In the genomic region with DNA sequence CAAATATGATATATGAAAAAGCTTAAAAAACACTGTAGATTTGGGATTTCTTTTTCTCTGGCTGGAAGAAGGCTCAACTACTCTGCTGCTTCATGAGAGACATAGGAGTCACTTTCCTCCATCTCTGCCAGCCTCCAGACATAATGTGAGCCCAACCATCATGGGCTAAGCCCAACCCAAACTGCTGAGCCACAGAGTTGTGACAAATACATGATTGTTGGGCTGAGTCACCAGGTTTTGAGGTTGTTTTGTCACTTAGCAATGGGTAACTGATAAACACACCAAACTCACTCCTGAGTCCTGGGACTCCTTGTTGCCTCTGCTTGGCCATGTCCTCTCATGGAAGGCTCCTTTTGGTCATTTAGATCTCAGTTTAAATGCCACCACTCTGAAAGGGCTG, we compare ENCODE assay signal across 13 cellular contexts.
DNase-seq lines count a peak whose midpoint lies in the region; ATAC-seq and TF ChIP-seq lines count a peak whose summit lies in the region.
"Had no signal": no experiment of that assay in that cellular context is flagged by ENCODE, and none has a peak within 500 bp of the region (broad histone marks: within the 10 kb centered on the region; RNA-seq: fewer than 3 reads in every experiment).

No MANE protein-coding gene starts in this region.

- no peaks in the 10 kb centered on the region for H3K9me3 Mint-ChIP-seq in activated CD4-positive, alpha-beta T cell treated with anti-CD3 and anti-CD28 coated beads, Interleukin-2, amount 10 ng/mL, durations not matched to agents 7 days and 5 days

- no peaks in the 10 kb centered on the region for H3K36me3 Mint-ChIP-seq in activated CD4-positive, alpha-beta T cell treated with anti-CD3 and anti-CD28 coated beads, Interleukin-2, amount 10 ng/mL, durations not matched to agents 7 days and 5 days (ENCODE audit: low read depth)
- H3K36me3 Mint-ChIP-seq: activated CD8-positive, alpha-beta memory T cell treated with anti-CD3 and anti-CD28 coated beads, Interleukin-2, amount 10 ng/mL, durations not matched to agents 7 days and 5 days; CD4-positive, CD25-positive, alpha-beta regulatory T cell; immature natural killer cell had no signal

- TF ChIP-seq CTCF in adrenal gland (IDR thresholded peaks at IDR 0.05) (no peak), dorsolateral prefrontal cortex (IDR thresholded peaks at IDR 0.05 in 54 of 56, conservative IDR thresholded peaks at IDR 0.05 in 2 of 56; ENCODE audit: low read depth in 1 of 56, partially characterized antibody in 56 of 56) (no peak)

- H3K27me3 ChIP-seq in adrenal gland (no peaks in the 10 kb centered on the region), right cardiac atrium (ENCODE audit: control insufficient read depth, insufficient read depth) (no peaks in the 10 kb centered on the region), dorsolateral prefrontal cortex (peaks cover 0 to 6% (median 0%) of the 10 kb centered on the region in 45 donors)

- TF ChIP-seq POLR2A in adrenal gland (IDR thresholded peaks at IDR 0.05), result no peak

- H3K27ac Mint-ChIP-seq in activated CD4-positive, alpha-beta T cell treated with anti-CD3 and anti-CD28 coated beads, Interleukin-2, amount 10 ng/mL, durations not matched to agents 7 days and 5 days, result no peak overlapping the region
- H3K27ac Mint-ChIP-seq: activated CD8-positive, alpha-beta memory T cell treated with anti-CD3 and anti-CD28 coated beads, Interleukin-2, amount 10 ng/mL, durations not matched to agents 7 days and 5 days; CD4-positive, CD25-positive, alpha-beta regulatory T cell; immature natural killer cell had no signal

- POLR2A ChIA-PET in activated CD4-positive, alpha-beta T cell treated with anti-CD3 and anti-CD28 coated beads, Interleukin-2, amount 10 ng/mL, durations not matched to agents 7 days and 5 days (lab: Charles Lee), result no interaction called here

- H3K4me1 Mint-ChIP-seq in activated CD4-positive, alpha-beta T cell treated with anti-CD3 and anti-CD28 coated beads, Interleukin-2, amount 10 ng/mL, durations not matched to agents 7 days and 5 days, result no peaks in the 10 kb centered on the region
- H3K4me1 Mint-ChIP-seq: activated CD8-positive, alpha-beta memory T cell treated with anti-CD3 and anti-CD28 coated beads, Interleukin-2, amount 10 ng/mL, durations not matched to agents 7 days and 5 days; CD4-positive, CD25-positive, alpha-beta regulatory T cell; immature natural killer cell had no signal

- H3K27ac ChIP-seq in adrenal gland, result no peak overlapping the region
- no peak overlapping the region for H3K27ac ChIP-seq in right cardiac atrium (ENCODE audit: low read length)
- no peak overlapping the region for H3K27ac ChIP-seq in dorsolateral prefrontal cortex

- H3K9me3 ChIP-seq in adrenal gland (replicated peaks in 1 of 3) (no peaks in the 10 kb centered on the region), right cardiac atrium (ENCODE audit: control insufficient read depth, low read length) (no peaks in the 10 kb centered on the region)

- DNase-seq in A172 (ENCODE audit: low spot score) (peak; percentile 77), H4 (ENCODE audit: low spot score) (peak; percentile 82), adrenal gland (peak in 6 of 7 donors; percentile 32 to 56 (median 50)), right cardiac atrium (peak; percentile 36 to 46 (median 36)), putamen (ENCODE audit: low spot score) (no peak), dorsolateral prefrontal cortex (no peak)
- no peak for DNase-seq in activated CD4-positive, alpha-beta T cell treated with anti-CD3 and anti-CD28 coated beads, Interleukin-2, amount 10 ng/mL, durations not matched to agents 7 days and 5 days
- DNase-seq: activated CD8-positive, alpha-beta memory T cell treated with anti-CD3 and anti-CD28 coated beads, Interleukin-2, amount 10 ng/mL, durations not matched to agents 7 days and 5 days; CD4-positive, CD25-positive, alpha-beta regulatory T cell; immature natural killer cell; NCI-H2081; posterior cingulate gyrus had no signal

- no peak overlapping the region for H3K4me3 Mint-ChIP-seq in activated CD4-positive, alpha-beta T cell treated with anti-CD3 and anti-CD28 coated beads, Interleukin-2, amount 10 ng/mL, durations not matched to agents 7 days and 5 days
- H3K4me3 Mint-ChIP-seq: activated CD8-positive, alpha-beta memory T cell treated with anti-CD3 and anti-CD28 coated beads, Interleukin-2, amount 10 ng/mL, durations not matched to agents 7 days and 5 days; CD4-positive, CD25-positive, alpha-beta regulatory T cell; immature natural killer cell had no signal

- no peaks in the 10 kb centered on the region for H3K36me3 ChIP-seq in adrenal gland (replicated peaks in 1 of 2)

- intact Hi-C loops in adrenal gland (cut with DNase I), result no loop called here
- intact Hi-C loops in right cardiac atrium (cut with DNase I), result no loop called here
- intact Hi-C loops in dorsolateral prefrontal cortex (cut with DNase I), result no loop called here

- ATAC-seq in right cardiac atrium, result peak; percentile 61 to 86
- no peak for ATAC-seq in HG03521 (IDR thresholded peaks at IDR 0.05; ENCODE audit: unreplicated experiment)
- ATAC-seq: activated CD8-positive, alpha-beta memory T cell treated with anti-CD3 and anti-CD28 coated beads, Interleukin-2, amount 10 ng/mL, durations not matched to agents 7 days and 5 days had no signal

- H3K4me1 ChIP-seq in adrenal gland (replicated peaks in 1 of 2), result no peaks in the 10 kb centered on the region
- H3K4me1 ChIP-seq in right cardiac atrium (ENCODE audit: control insufficient read depth, insufficient read depth, low read length), result no peaks in the 10 kb centered on the region

- no peak overlapping the region for H3K4me3 ChIP-seq in adrenal gland
- no peak overlapping the region for H3K4me3 ChIP-seq in right cardiac atrium (ENCODE audit: low read length)
- H3K4me3 ChIP-seq in dorsolateral prefrontal cortex, result no peak overlapping the region

- CTCF ChIA-PET in activated CD4-positive, alpha-beta T cell treated with anti-CD3 and anti-CD28 coated beads, Interleukin-2, amount 10 ng/mL, durations not matched to agents 7 days and 5 days (lab: Charles Lee), result no interaction called here

- no peaks in the 10 kb centered on the region for H3K27me3 Mint-ChIP-seq in activated CD4-positive, alpha-beta T cell treated with anti-CD3 and anti-CD28 coated beads, Interleukin-2, amount 10 ng/mL, durations not matched to agents 7 days and 5 days
- H3K27me3 Mint-ChIP-seq: activated CD8-positive, alpha-beta memory T cell treated with anti-CD3 and anti-CD28 coated beads, Interleukin-2, amount 10 ng/mL, durations not matched to agents 7 days and 5 days; CD4-positive, CD25-positive, alpha-beta regulatory T cell had no signal

Comparison
In these comparisons a context has a peak if more than half of its experiments do, and no peak if none do; other contexts are left out.
1. DNase-seq: peak in A172 (single experiment), H4 (single experiment), adrenal gland (6 of 7) and right cardiac atrium (3 of 3); none in activated CD4-positive, alpha-beta T cell treated with anti-CD3 and anti-CD28 coated beads, Interleukin-2, amount 10 ng/mL, durations not matched to agents 7 days and 5 days (single experiment), putamen (single experiment) and dorsolateral prefrontal cortex (0 of 10).